8 cellular contexts compared by ENCODE assay signal in the genomic region with DNA sequence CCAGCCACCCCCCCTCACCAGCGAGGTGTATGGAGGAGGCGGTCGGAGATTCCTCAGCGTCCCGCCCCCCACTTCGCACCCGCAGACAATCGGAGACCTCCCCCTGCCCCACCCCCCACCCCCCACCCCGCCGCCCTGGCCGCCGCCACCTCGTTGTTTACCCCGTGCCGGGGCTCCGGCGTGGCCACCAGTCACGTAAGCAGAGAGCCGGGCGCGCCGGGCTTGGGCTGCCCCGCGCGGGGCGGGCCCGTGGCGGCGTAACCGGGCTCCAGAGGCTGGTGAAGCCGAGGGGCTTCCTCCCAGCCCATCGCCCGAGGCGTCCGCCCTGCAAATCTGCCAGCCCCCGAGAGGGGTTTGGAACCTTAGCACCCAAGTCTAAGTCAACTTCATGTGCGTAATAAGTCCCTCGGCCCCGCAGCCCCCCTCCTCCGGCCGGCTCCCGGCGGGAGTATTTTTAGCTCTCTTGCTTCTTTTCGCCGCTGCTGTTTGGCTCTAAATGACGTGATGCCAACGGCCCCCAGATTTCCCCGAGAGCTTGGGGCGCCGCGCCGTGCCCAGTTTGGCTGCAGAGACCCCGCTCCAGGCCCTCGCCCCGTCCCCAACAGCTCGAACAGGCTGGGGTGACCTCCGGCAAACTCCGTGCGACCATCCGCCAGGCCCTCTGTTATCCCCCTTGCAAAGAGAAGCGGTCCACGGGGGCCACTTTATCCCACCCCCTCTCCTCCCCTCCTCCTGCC. TPM values are rescaled to one million over a fixed set of nuclear protein-coding genes. Genes with fewer than 3 reads are reported as not detected.
DNase-seq lines count a peak whose midpoint lies in the region; ATAC-seq, FAIRE-seq and TF ChIP-seq lines count a peak whose summit lies in the region.

No MANE protein-coding gene starts in this region.

- SMC1A ChIA-PET in GM12878 (lab: Charles Lee; ENCODE audit: uncharacterized antibody, unreplicated experiment) = interaction anchor here (0.7 to 8.8 kb wide), 9 partner anchors 12 to 191 kb away, joined by 3 to 67 read pairs (median 6); no protein-coding TSS in a partner anchor

- peak overlapping the region; percentile 85 for H2AFZ ChIP-seq in GM12878 (ENCODE audit: control insufficient read depth, low read depth, low read length)

- H3K4me1 ChIP-seq in RWPE2 (ENCODE audit: insufficient read depth, poor library complexity, severe bottlenecking) (no peaks in the 10 kb centered on the region), GM12878 (ENCODE audit: control insufficient read depth, insufficient read depth, low read length) (peaks cover 18% of the 10 kb centered on the region), iPS-18a (ENCODE audit: control insufficient read depth, low read depth, low read length) (peaks cover 17% of the 10 kb centered on the region), gastrocnemius medialis (peaks cover 6 to 23% of the 10 kb centered on the region in 2 donors)

- RAD21 ChIA-PET in GM12878 (lab: Charles Lee; ENCODE audit: unreplicated experiment) = interaction anchor here (0.6 to 4.4 kb wide), 8 partner anchors 19 to 867 kb away, joined by 3 to 34 read pairs (median 4); no protein-coding TSS in a partner anchor

- 2% methylated on average over 27 of the region's 62 CpGs for WGBS in GM12878 (ENCODE audit: insufficient coverage, insufficient replicate concordance, low lambda C conversion rate, missing lambda C conversion rate)

- H3K9me3 ChIP-seq in RWPE2 (ENCODE audit: severe bottlenecking) (no peaks in the 10 kb centered on the region), GM12878 (replicated peaks; ENCODE audit: control insufficient read depth, insufficient read depth, low read length) (no peaks in the 10 kb centered on the region), iPS-18a (ENCODE audit: control insufficient read depth, low read depth, low read length) (no peaks in the 10 kb centered on the region), gastrocnemius medialis (no peaks in the 10 kb centered on the region)

- H3K4me2 ChIP-seq in GM12878 (ENCODE audit: control insufficient read depth, insufficient read depth) = peak overlapping the region; percentile 99

- H3K4me3 ChIP-seq in RWPE2 (ENCODE audit: severe bottlenecking) = peak overlapping the region; percentile 60
- peak overlapping the region; percentile 79 for H3K4me3 ChIP-seq in GM12878
- H3K4me3 ChIP-seq in iPS-18a (ENCODE audit: low read length) = peak overlapping the region; percentile 80
- peak overlapping the region; percentile 76 to 94 (median 84) for H3K4me3 ChIP-seq in gastrocnemius medialis

- H4K20me1 ChIP-seq in GM12878 (ENCODE audit: control insufficient read depth, insufficient read depth) = no peaks in the 10 kb centered on the region

- H3K9ac ChIP-seq in GM12878 (ENCODE audit: control insufficient read depth, insufficient read depth, low read length) = peak overlapping the region; percentile 47
- H3K9ac ChIP-seq in iPS-18a (ENCODE audit: low read length) = peak overlapping the region; percentile 84

- no TSS peak for BruUV-seq in GM12878 (replicated peaks; lab: Mats Ljungman, UMichigan)

- in situ Hi-C loops in GM12878 (cut with MboI) (no loop called here), gastrocnemius medialis (cut with MboI; ENCODE audit: low sequenced_read_pairs in 4 of 4) (loop anchor here in 1 of 4 donors (10.0 kb wide), 2 partner anchors 75 kb away; no protein-coding TSS in a partner anchor)

- DNase-seq in NCI-H146 (lab: John Stamatoyannopoulos, UW) = peak; percentile 62
- DNase-seq in NCI-H146 treated with DMSO at 0.1 percent for 48 hours (lab: John Stamatoyannopoulos, UW; ENCODE audit: unreplicated experiment) = no peak
- DNase-seq in RWPE2 (ENCODE audit: low spot score) = no peak
- no peak for DNase-seq in GM12878 (ENCODE audit: low read depth, low spot score)
- DNase-seq in gastrocnemius medialis = peak; percentile 14 to 39

- POLR2A ChIA-PET in GM12878 (lab: Charles Lee) = interaction anchor here (0.6 to 2.0 kb wide), 6 partner anchors 10 to 121 kb away, joined by 3 to 10 read pairs (median 6); no protein-coding TSS in a partner anchor

- no peak for TF ChIP-seq POLR2A in GM12878 (IDR thresholded peaks at IDR 0.05; ENCODE audit: low read depth, low read length)
- TF ChIP-seq POLR2A in gastrocnemius medialis (IDR thresholded peaks at IDR 0.05) = no peak

- ATAC-seq in RWPE2 (ENCODE audit: low read depth) (peak; percentile 22), GM12878 (peak; percentile 42), gastrocnemius medialis (peak; percentile 14 to 16), GM21515 (IDR thresholded peaks at IDR 0.05; ENCODE audit: unreplicated experiment) (no peak), HG03442 (IDR thresholded peaks at IDR 0.05; ENCODE audit: unreplicated experiment) (no peak)

- CTCF ChIA-PET in GM12878 (lab: Yijun Ruan, JAX) = interaction anchor here (0.6 to 11.0 kb wide), 12 partner anchors 10 to 79 kb away, joined by 3 to 62 read pairs (median 6); no protein-coding TSS in a partner anchor

- TF ChIP-seq CTCF in RWPE2 (IDR thresholded peaks at IDR 0.05; ENCODE audit: poor library complexity, severe bottlenecking) (no peak), GM12878 (IDR thresholded peaks at IDR 0.05 in 2 of 3, conservative IDR thresholded peaks at IDR 0.05 in 1 of 3; ENCODE audit: control insufficient read depth in 2 of 3, extremely low read depth in 1 of 3, insufficient read depth in 1 of 3, low read depth in 3 of 3, low read length in 3 of 3) (no peak), gastrocnemius medialis (IDR thresholded peaks at IDR 0.05 in 4 of 5, conservative IDR thresholded peaks at IDR 0.05 in 1 of 5) (no peak)

- H3K36me3 ChIP-seq in RWPE2 (ENCODE audit: low read depth) (no peaks in the 10 kb centered on the region), GM12878 (ENCODE audit: control insufficient read depth in 2 of 2, insufficient read depth in 2 of 2, low read length in 1 of 2) (no peaks in the 10 kb centered on the region), iPS-18a (ENCODE audit: control insufficient read depth, low read depth, low read length) (no peaks in the 10 kb centered on the region), gastrocnemius medialis (no peaks in the 10 kb centered on the region)

- intact Hi-C loops in GM12878 (cut with micrococcal nuclease; ENCODE audit: unreplicated experiment) = loop anchor here (2.0 to 5.0 kb wide), 2 partner anchors 69 to 73 kb away; no protein-coding TSS in a partner anchor
- intact Hi-C loops in gastrocnemius medialis (cut with DNase I; ENCODE audit: low total_unique reads) = loop anchor here (1.0 to 5.0 kb wide), 7 partner anchors 16 to 359 kb away; partner anchors contain the start of genes ADD3 and DUSP5

- no peaks in the 10 kb centered on the region; the same call in 1 of the 2 replicates for H3K79me2 ChIP-seq in GM12878 (ENCODE audit: control insufficient read depth, insufficient read depth, low read length)

- no peak for TF ChIP-seq EP300 in GM12878 (IDR thresholded peaks at IDR 0.05; ENCODE audit: borderline replicate concordance in 1 of 2, control insufficient read depth in 1 of 2, low read depth in 2 of 2, low read length in 2 of 2)

- H3K27me3 ChIP-seq in RWPE2 (ENCODE audit: insufficient read depth, poor library complexity, severe bottlenecking) = no peaks in the 10 kb centered on the region
- H3K27me3 ChIP-seq in GM12878 (replicated peaks in 1 of 2; ENCODE audit: control insufficient read depth in 2 of 2, insufficient read depth in 2 of 2, low read length in 1 of 2) = peaks cover 4 to 6% of the 10 kb centered on the region in 2 experiments; a peak in 3 of 4 replicates
- peaks cover 84% of the 10 kb centered on the region for H3K27me3 ChIP-seq in iPS-18a (ENCODE audit: control insufficient read depth, insufficient read depth, low read length)
- no peaks in the 10 kb centered on the region for H3K27me3 ChIP-seq in gastrocnemius medialis

- no peak for FAIRE-seq in GM12878 (lab: Jason Lieb, UNC)

- no peak for TF ChIP-seq RAD21 in GM12878 (IDR thresholded peaks at IDR 0.05; ENCODE audit: insufficient read depth, low read depth, low read length)

- H3K27ac ChIP-seq in RWPE2 (ENCODE audit: poor library complexity, severe bottlenecking) (peak overlapping the region; percentile 47), GM12878 (ENCODE audit: control insufficient read depth, insufficient read depth) (no peak overlapping the region), iPS-18a (ENCODE audit: low read length) (no peak overlapping the region), gastrocnemius medialis (peak overlapping the region; percentile 89 to 98 (median 98))

TF ChIP-seq in GM12878, 131 proteins besides CTCF, POLR2A, EP300 and RAD21 (continues in another document):
- TF ChIP-seq SMC3 (IDR thresholded peaks at IDR 0.05; ENCODE audit: borderline replicate concordance, low read length) (no peak), POLR2AphosphoS2 (IDR thresholded peaks at IDR 0.05; ENCODE audit: low read depth, low read length) (peak; percentile 33; the same call in 1 of the 2 replicates)

RNA-seq across cellular contexts. Expression of gene MXI1, which starts 2.7 kb away (rescaled TPM):
- 10.3 and 11.5 TPM in 2 replicates for total RNA-seq in GM12878 (2013; cell fraction: nucleolus; rRNA removed)
- total RNA-seq in GM12878 (2014; rRNA removed) = 0.23 and 0.49 TPM in 2 replicates
- total RNA-seq in GM12878 (2014; rRNA removed; fragmentation: Illumina TruSeq; extraction: Trizol) = 0.37 and 0.58 TPM in 2 replicates
- total RNA-seq in GM12878 (2021) = 0.35 and 0.74 TPM in 2 replicates
- polyA plus RNA-seq in GM12878 (2011; ENCODE audit: low read depth) = 4.1 TPM
- polyA plus RNA-seq in GM12878 (2011; rRNA removed) = 8.0 and 12.1 TPM in 2 replicates
- 2.8 and 4.0 TPM in 2 replicates for polyA plus RNA-seq in GM12878 (2011; cell fraction: cytosol; rRNA removed)
- polyA plus RNA-seq in GM12878 (2011; cell fraction: nucleus; rRNA removed) = 1.7 and 3.4 TPM in 2 replicates
- polyA plus RNA-seq in GM12878 (2012) = 6.0 and 14.3 TPM in 2 replicates
- 0.46 and 1.1 TPM in 2 replicates for polyA plus RNA-seq in GM12878 (2014; fragmentation: Illumina TruSeq; extraction: Trizol)
- under 1 TPM; 0.26 to 0.37 TPM for polyA plus RNA-seq in GM12878 (2014; fragmentation: Nextera tagmentation; extraction: Ambion mirVana)
- polyA plus RNA-seq in GM12878 (2014; rRNA removed) = 0.24 and 0.63 TPM in 2 replicates
- polyA plus RNA-seq in GM12878 (2016; fragmentation: Nextera tagmentation; extraction: Ambion mirVana) = under 1 TPM; 0.34 to 0.50 TPM
- 3.9 and 4.8 TPM in 2 replicates for polyA minus RNA-seq in GM12878 (2011; rRNA and poly(A)+ RNA removed)
- 2.3 and 3.5 TPM in 2 replicates for polyA minus RNA-seq in GM12878 (2011; cell fraction: cytosol; rRNA and poly(A)+ RNA removed)
- polyA minus RNA-seq in GM12878 (2011; cell fraction: nucleus; rRNA and poly(A)+ RNA removed) = 2.5 and 2.8 TPM in 2 replicates
- 10 to 100 TPM; 35.9 to 67.8 (median 53.9) TPM for total RNA-seq in gastrocnemius medialis

Comparison
In these comparisons a context has a peak if more than half of its experiments do, and no peak if none do; other contexts are left out.
1. DNase-seq: peak in NCI-H146 (single experiment) and gastrocnemius medialis (2 of 2); none in NCI-H146 treated with DMSO at 0.1 percent for 48 hours (single experiment), RWPE2 (single experiment) and GM12878 (single experiment).
2. ATAC-seq: peak in RWPE2 (single experiment), GM12878 (single experiment) and gastrocnemius medialis (2 of 2); none in GM21515 (single experiment) and HG03442 (single experiment).
3. H3K27ac ChIP-seq: peak in RWPE2 (single experiment) and gastrocnemius medialis (4 of 4); none in GM12878 (single experiment) and iPS-18a (single experiment).
4. Peak in every context shown above with its lines, with median percentiles within 50 percentile points of each other: H3K4me3 ChIP-seq.